In the genomic region with DNA sequence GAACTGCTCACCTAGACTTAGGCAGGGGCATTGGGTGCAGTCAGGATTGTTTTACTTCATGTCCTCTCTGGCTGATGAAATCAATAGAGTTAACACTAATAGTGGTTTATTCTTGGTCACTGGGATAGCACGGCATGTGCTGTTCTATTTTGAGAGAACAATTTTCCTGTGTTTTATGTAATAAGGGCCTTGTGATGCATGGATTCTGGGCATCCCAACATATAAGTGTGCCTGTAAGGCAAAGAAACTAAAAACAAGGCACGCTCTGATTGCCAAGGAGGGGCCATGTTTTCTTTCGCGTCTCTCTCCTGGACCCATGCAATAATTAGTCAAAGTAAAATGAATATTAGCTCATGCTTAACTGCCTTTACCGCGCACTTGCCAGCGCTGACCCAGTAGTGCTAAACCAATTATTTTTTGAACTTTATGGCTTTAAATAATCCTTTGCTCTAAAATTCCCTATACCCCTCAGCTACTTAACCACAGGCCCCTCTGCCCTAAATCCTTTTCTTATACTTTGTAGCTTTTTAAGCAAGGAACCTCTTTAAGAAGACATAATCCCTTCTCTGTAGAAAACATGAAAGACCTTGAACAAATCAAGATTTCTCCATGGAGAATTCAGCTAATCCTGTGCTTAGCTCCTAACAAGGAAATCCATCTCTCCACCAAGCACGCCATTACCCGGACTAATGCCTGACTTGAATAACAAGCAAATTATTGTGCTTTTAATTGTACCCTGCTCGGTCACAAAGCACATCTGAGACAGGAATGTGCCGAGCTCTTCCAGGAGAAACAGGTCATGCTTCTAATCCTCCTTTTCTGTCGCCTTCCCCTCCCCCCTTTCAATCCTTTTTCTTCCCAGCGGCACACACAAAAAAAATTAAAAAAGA, we compare ENCODE assay signal across 20 cellular contexts.
A peak's percentile ranks its signal among the peaks of the same experiment; 100 is the strongest.
DNase-seq lines count a peak whose midpoint lies in the region.
"Had no signal": no experiment of that assay in that cellular context is flagged by ENCODE, and none has a peak within 500 bp of the region (broad histone marks: within the 10 kb centered on the region; RNA-seq: fewer than 3 reads in every experiment).

No MANE protein-coding gene starts in this region.

- peaks cover 4% of the 10 kb centered on the region for H3K4me1 Mint-ChIP-seq in activated CD4-positive, alpha-beta memory T cell treated with anti-CD3 and anti-CD28 coated beads for 36 hours (ENCODE audit: low read depth)

- no peak overlapping the region for H3K18ac ChIP-seq in mesendoderm (ENCODE audit: low read length)

- H3K79me1 ChIP-seq in mesendoderm (ENCODE audit: low read length), result no peaks in the 10 kb centered on the region

- no peaks in the 10 kb centered on the region for H3K36me3 Mint-ChIP-seq in activated CD4-positive, alpha-beta memory T cell treated with anti-CD3 and anti-CD28 coated beads for 36 hours
- H3K36me3 Mint-ChIP-seq: IgD-negative memory B cell, immature natural killer cell had no signal

- H3K4me2 ChIP-seq in mesendoderm (ENCODE audit: low read length), result no peak overlapping the region

- no peak overlapping the region for H2BK5ac ChIP-seq in mesendoderm (ENCODE audit: low read length)

- peaks cover 4% of the 10 kb centered on the region for H3K4me1 ChIP-seq in mesendoderm (ENCODE audit: control insufficient read depth, low read depth, low read length)

- H3K27ac ChIP-seq in mesendoderm (ENCODE audit: low read depth, low read length), result no peak overlapping the region
- H3K27ac ChIP-seq: brain microvascular endothelial cell, Peyer's patch, suprapubic skin had no signal

- no peak overlapping the region for H3K4me3 Mint-ChIP-seq in activated CD4-positive, alpha-beta memory T cell treated with anti-CD3 and anti-CD28 coated beads for 36 hours
- H3K4me3 Mint-ChIP-seq: activated T-cell treated with anti-CD3 and anti-CD28 coated beads, Interleukin-2, amount 50 U/mL, for 4 hours; dendritic cell treated with granulocyte-macrophage colony-stimulating factor and Interleukin-4, amounts not matched to agents 40 ng/mL and 50 ng/mL, for 4 days; IgD-negative memory B cell; immature natural killer cell had no signal

- H3K27ac Mint-ChIP-seq in activated CD4-positive, alpha-beta memory T cell treated with anti-CD3 and anti-CD28 coated beads for 36 hours, result no peak overlapping the region
- H3K27ac Mint-ChIP-seq: dendritic cell treated with granulocyte-macrophage colony-stimulating factor and Interleukin-4, amounts not matched to agents 40 ng/mL and 50 ng/mL, for 4 days; IgD-negative memory B cell; immature natural killer cell had no signal

- POLR2A ChIA-PET in activated CD4-positive, alpha-beta memory T cell treated with anti-CD3 and anti-CD28 coated beads for 36 hours (lab: Charles Lee), result no interaction called here

- H3K27me3 ChIP-seq in mesendoderm (ENCODE audit: insufficient read depth, low read length, poor library complexity), result no peaks in the 10 kb centered on the region
- H3K27me3 ChIP-seq: brain microvascular endothelial cell, Peyer's patch had no signal

- H3K36me3 ChIP-seq in mesendoderm (ENCODE audit: control insufficient read depth, insufficient read depth, low read length), result no peaks in the 10 kb centered on the region
- H3K36me3 ChIP-seq: brain microvascular endothelial cell, Peyer's patch, suprapubic skin had no signal

- no peak overlapping the region for H3K23ac ChIP-seq in mesendoderm (ENCODE audit: low read length)

- DNase-seq in NCI-H146 treated with DMSO at 0.1 percent for 48 hours (lab: John Stamatoyannopoulos, UW; ENCODE audit: unreplicated experiment) (peak; percentile 5), cerebellar cortex (ENCODE audit: low spot score) (peak; percentile 76), mesendoderm (peak; percentile 27), superior temporal gyrus (ENCODE audit: extremely low spot score) (peak; percentile 52), NCI-H2171 (lab: John Stamatoyannopoulos, UW) (no peak)
- DNase-seq in activated CD4-positive, alpha-beta memory T cell treated with anti-CD3 and anti-CD28 coated beads for 36 hours, result no peak
- no peak for DNase-seq in activated CD4-positive, alpha-beta T cell treated with anti-CD3 and anti-CD28 coated beads for 48 hours
- DNase-seq: activated CD4-positive, alpha-beta T cell treated with anti-CD3 and anti-CD28 coated beads, Interleukin-2, amount 50 U/mL, for 48 hours; activated naive CD4-positive, alpha-beta T cell treated with anti-CD3 and anti-CD28 coated beads, Interleukin-2, amount 50 U/mL, for 16 hours; activated T-cell treated with anti-CD3 and anti-CD28 coated beads, Interleukin-2, amount 50 U/mL, for 4 hours; brain microvascular endothelial cell; erythroblast; immature natural killer cell; NCI-H2081 treated with DMSO at 0.1 percent for 48 hours; NCI-H526; Peyer's patch; stimulated activated CD4-positive, alpha-beta T cell treated with anti-CD3 and anti-CD28 coated beads, Interleukin-4, amount 100 ng/mL, for 24 hours had no signal

- CTCF ChIA-PET in activated CD4-positive, alpha-beta memory T cell treated with anti-CD3 and anti-CD28 coated beads for 36 hours (lab: Charles Lee), result interaction anchor here (0.7 to 1.3 kb wide), 4 partner anchors 37 to 837 kb away, joined by 3 read pairs; no protein-coding TSS in a partner anchor

- no peak overlapping the region for H3K9ac ChIP-seq in mesendoderm (ENCODE audit: low read length)

- peak overlapping the region; percentile 19 for H3K56ac ChIP-seq in mesendoderm (ENCODE audit: low read length)

- H2BK120ac ChIP-seq in mesendoderm (ENCODE audit: low read depth, low read length), result no peak overlapping the region

- intact Hi-C loops in activated CD4-positive, alpha-beta memory T cell treated with anti-CD3 and anti-CD28 coated beads for 36 hours (cut with micrococcal nuclease), result no loop called here

- no peak overlapping the region for H3K4ac ChIP-seq in mesendoderm (ENCODE audit: low read depth, low read length)

- H3K27me3 Mint-ChIP-seq in activated CD4-positive, alpha-beta memory T cell treated with anti-CD3 and anti-CD28 coated beads for 36 hours, result peaks cover 23% of the 10 kb centered on the region

- H3K4me3 ChIP-seq in mesendoderm (ENCODE audit: low read length), result no peak overlapping the region
- H3K4me3 ChIP-seq: Peyer's patch, suprapubic skin had no signal

- no peak overlapping the region for H4K5ac ChIP-seq in mesendoderm (ENCODE audit: low read length)

- no peak overlapping the region for H2BK15ac ChIP-seq in mesendoderm (replicated peaks; ENCODE audit: low read depth)

- no CpG with 5 or more reads among the region's 13 CpGs for WGBS in mesendoderm (ENCODE audit: extremely low coverage, insufficient coverage, low lambda C conversion rate)

- no peak overlapping the region for H2AK5ac ChIP-seq in mesendoderm (ENCODE audit: low read length)

- H3K79me2 ChIP-seq in mesendoderm (ENCODE audit: control insufficient read depth, insufficient read depth, low read length), result no peaks in the 10 kb centered on the region

- H3K9me3 Mint-ChIP-seq in activated CD4-positive, alpha-beta memory T cell treated with anti-CD3 and anti-CD28 coated beads for 36 hours, result no peaks in the 10 kb centered on the region
- H3K9me3 Mint-ChIP-seq: activated T-cell treated with anti-CD3 and anti-CD28 coated beads, Interleukin-2, amount 50 U/mL, for 4 hours; dendritic cell treated with granulocyte-macrophage colony-stimulating factor and Interleukin-4, amounts not matched to agents 40 ng/mL and 50 ng/mL, for 4 days; IgD-negative memory B cell; immature natural killer cell had no signal

- no peak overlapping the region for H4K8ac ChIP-seq in mesendoderm (ENCODE audit: low read depth, low read length)

Comparison
In these comparisons a context has a peak if more than half of its experiments do, and no peak if none do; other contexts are left out.
1. DNase-seq: peak in NCI-H146 treated with DMSO at 0.1 percent for 48 hours (single experiment), cerebellar cortex (single experiment), mesendoderm (single experiment) and superior temporal gyrus (single experiment); none in activated CD4-positive, alpha-beta memory T cell treated with anti-CD3 and anti-CD28 coated beads for 36 hours (single experiment), NCI-H2171 (single experiment) and activated CD4-positive, alpha-beta T cell treated with anti-CD3 and anti-CD28 coated beads for 48 hours (single experiment).